In the genomic region with DNA sequence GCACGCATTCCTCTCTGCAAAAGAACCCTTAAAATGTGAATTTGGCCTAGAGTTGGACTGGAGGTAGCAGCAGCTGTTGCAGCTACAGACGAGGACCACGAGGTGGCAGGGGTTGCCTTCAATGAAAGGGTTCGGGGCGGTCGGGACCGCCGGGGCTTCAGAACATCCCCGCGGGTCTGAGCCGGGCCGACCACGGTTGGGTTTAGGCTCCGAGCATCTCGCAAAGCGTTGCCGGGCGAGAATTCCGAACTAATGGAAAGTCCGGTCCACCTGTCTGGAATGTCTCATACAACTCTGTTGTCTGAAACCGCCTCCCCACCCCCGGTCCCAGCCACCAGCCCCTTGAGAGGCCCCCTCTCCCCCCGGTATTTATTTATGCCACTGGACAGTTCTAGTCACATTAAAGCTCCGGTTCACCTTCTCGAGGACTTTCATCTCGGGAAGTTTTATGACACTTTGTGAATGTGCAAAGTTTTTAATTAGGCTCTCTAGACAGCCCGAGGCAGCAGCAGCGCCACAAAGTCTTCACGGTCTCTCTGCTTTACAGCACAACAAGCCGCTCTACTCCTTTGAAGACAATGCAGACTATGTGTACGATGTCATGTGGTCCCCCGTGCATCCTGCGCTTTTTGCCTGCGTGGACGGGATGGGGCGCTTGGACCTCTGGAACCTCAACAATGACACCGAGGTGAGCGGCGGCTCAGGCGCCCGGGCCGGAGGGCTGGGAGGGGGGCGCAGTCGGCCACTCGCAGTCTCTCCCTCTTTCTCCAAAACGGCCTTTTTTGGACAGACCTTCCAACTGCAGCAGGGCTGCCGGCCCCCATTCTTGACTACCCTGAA, we compare ENCODE assay signal across 8 cellular contexts.
A peak's percentile ranks its signal among the peaks of the same experiment; 100 is the strongest.
DNase-seq lines count a peak whose midpoint lies in the region; ATAC-seq and TF ChIP-seq lines count a peak whose summit lies in the region.

No MANE protein-coding gene starts in this region.

- CTCF ChIA-PET in GM10248 (lab: Yijun Ruan, JAX), result interaction anchor here (0.6 to 3.8 kb wide), 11 partner anchors 9 to 990 kb away, joined by 3 to 44 read pairs (median 3); no protein-coding TSS in a partner anchor

- peaks cover 13% of the 10 kb centered on the region; the same call in 1 of the 2 replicates for H3K27me3 Mint-ChIP-seq in HFFc6 (ENCODE audit: insufficient read depth)

- TF ChIP-seq CTCF in GM10248 (IDR thresholded peaks at IDR 0.05; ENCODE audit: control extremely low read depth, extremely low read depth, low read depth, missing control alignments) (peak; percentile 92), HFFc6 (IDR thresholded peaks at IDR 0.05) (peak; percentile 89), prostate gland (IDR thresholded peaks at IDR 0.05) (peak; percentile 58 to 74 (median 66))

- no peaks in the 10 kb centered on the region for H3K36me3 Mint-ChIP-seq in HFFc6 (ENCODE audit: low read depth)

- H3K27me3 ChIP-seq in right cardiac atrium (ENCODE audit: control insufficient read depth, insufficient read depth), result no peaks in the 10 kb centered on the region
- H3K27me3 ChIP-seq in prostate gland (replicated peaks; ENCODE audit: insufficient read depth), result no peaks in the 10 kb centered on the region

- intact Hi-C loops in right cardiac atrium (cut with DNase I), result loop anchor here in 3 of 4 donors (5.0 to 10.0 kb wide), 2 partner anchors 949 to 952 kb away; a partner anchor contains a TSS
- intact Hi-C loops in prostate gland (cut with DNase I), result loop anchor here (2.0 to 10.0 kb wide), 2 partner anchors 161 to 951 kb away; no protein-coding TSS in a partner anchor

- H3K27ac ChIP-seq in right cardiac atrium (ENCODE audit: low read length) (no peak overlapping the region), prostate gland (no peak overlapping the region)

- H3K4me3 Mint-ChIP-seq in HFFc6, result peak overlapping the region; percentile 88

- no peak for TF ChIP-seq POLR2A in prostate gland (IDR thresholded peaks at IDR 0.05)

- peaks cover 11% of the 10 kb centered on the region for H3K4me1 Mint-ChIP-seq in HFFc6 (ENCODE audit: low read depth)

- H3K4me1 ChIP-seq in right cardiac atrium (ENCODE audit: control insufficient read depth, insufficient read depth, low read length), result no peaks in the 10 kb centered on the region
- H3K4me1 ChIP-seq in prostate gland (replicated peaks), result no peaks in the 10 kb centered on the region

- H3K36me3 ChIP-seq in prostate gland, result no peaks in the 10 kb centered on the region

- no peaks in the 10 kb centered on the region for H3K9me3 ChIP-seq in right cardiac atrium (ENCODE audit: control insufficient read depth, low read length)
- no peaks in the 10 kb centered on the region for H3K9me3 ChIP-seq in prostate gland

- WGBS in right cardiac atrium, result 2% methylated on average over 47 of the region's 47 CpGs
- WGBS in prostate gland, result under 1% methylated on average over 47 of the region's 47 CpGs

- H3K27ac Mint-ChIP-seq in HFFc6, result no peak overlapping the region

- no peaks in the 10 kb centered on the region for H3K9me3 Mint-ChIP-seq in HFFc6

- H3K4me3 ChIP-seq in right cardiac atrium (ENCODE audit: low read length) (peak overlapping the region; percentile 63), prostate gland (peak overlapping the region; percentile 22 to 34)

- peak; percentile 75 for DNase-seq in GM10248 (ENCODE audit: extremely low spot score)
- DNase-seq in HFFc6, result peak; percentile 21
- peak; percentile 88 for DNase-seq in NCI-H1092 (lab: John Stamatoyannopoulos, UW)
- DNase-seq in SW480 (ENCODE audit: low spot score), result peak; percentile 85
- peak; percentile 24 for DNase-seq in amniotic stem cell (lab: John Stamatoyannopoulos, UW)
- peak; percentile 64 to 85 (median 85) for DNase-seq in right cardiac atrium
- DNase-seq in prostate gland (ENCODE audit: low spot score), result peak; percentile 45
- no peak for DNase-seq in GOT3 (lab: John Stamatoyannopoulos, UW)

- POLR2A ChIA-PET in GM10248 (lab: Yijun Ruan, JAX), result no interaction called here

- peak; percentile 95 to 97 for ATAC-seq in right cardiac atrium
